In genomic region chr5:138366556-138367382, GRCh38 we compare ENCODE assay signal across 13 cellular contexts. TPM values are rescaled to one million over a fixed set of nuclear protein-coding genes. Genes with fewer than 3 reads are reported as not detected.
A peak's percentile ranks its signal among the peaks of the same experiment; 100 is the strongest.
DNase-seq lines count a peak whose midpoint lies in the region; ATAC-seq and TF ChIP-seq lines count a peak whose summit lies in the region.
"Had no signal": no experiment of that assay in that cellular context is flagged by ENCODE, and none has a peak within 500 bp of the region (broad histone marks: within the 10 kb centered on the region; RNA-seq: fewer than 3 reads in every experiment).

No MANE protein-coding gene starts in this region.

- peaks cover 37% of the 10 kb centered on the region for H3K4me1 Mint-ChIP-seq in stimulated activated memory B cell treated with anti-CD40 and anti-IgM and Interleukin-4, amounts not matched to agents 10 μg/mL and 1 μg/mL and 100 μg/mL, for 72 hours

- peaks cover 5% of the 10 kb centered on the region for H3K4me1 ChIP-seq in RWPE2 (ENCODE audit: insufficient read depth, poor library complexity, severe bottlenecking)
- H3K4me1 ChIP-seq in right atrium auricular region: peaks cover 0 to 58% of the 10 kb centered on the region in 2 donors

- H3K36me3 ChIP-seq in RWPE2 (ENCODE audit: low read depth) (no peaks in the 10 kb centered on the region), right atrium auricular region (no peaks in the 10 kb centered on the region), WERI-Rb-1 (no peaks in the 10 kb centered on the region; the same call in 1 of the 2 replicates)

- ATAC-seq in Right ventricle myocardium superior (ENCODE audit: poor library complexity): peak; percentile 46
- no peak for ATAC-seq in Right ventricle myocardium inferior
- peak; percentile 47; the same call in 2 of the 3 replicates for ATAC-seq in RWPE2 (ENCODE audit: low read depth)
- ATAC-seq in stimulated activated memory B cell treated with anti-CD40 and anti-IgM and Interleukin-4, amounts not matched to agents 10 μg/mL and 1 μg/mL and 100 μg/mL, for 72 hours: no peak
- no peak for ATAC-seq in HG02970 (IDR thresholded peaks at IDR 0.05; ENCODE audit: low FRiP score, unreplicated experiment)
- ATAC-seq: HCT116 had no signal

- peak overlapping the region; percentile 40 for H3K27ac Mint-ChIP-seq in stimulated activated memory B cell treated with anti-CD40 and anti-IgM and Interleukin-4, amounts not matched to agents 10 μg/mL and 1 μg/mL and 100 μg/mL, for 72 hours

- H3K27me3 Mint-ChIP-seq in stimulated activated memory B cell treated with anti-CD40 and anti-IgM and Interleukin-4, amounts not matched to agents 10 μg/mL and 1 μg/mL and 100 μg/mL, for 72 hours: no peaks in the 10 kb centered on the region

- H3K4me3 Mint-ChIP-seq in stimulated activated memory B cell treated with anti-CD40 and anti-IgM and Interleukin-4, amounts not matched to agents 10 μg/mL and 1 μg/mL and 100 μg/mL, for 72 hours: no peak overlapping the region

- DNase-seq in Right ventricle myocardium superior (no peak), Right ventricle myocardium inferior (ENCODE audit: missing footprints) (no peak), RWPE2 (ENCODE audit: low spot score) (no peak), right atrium auricular region (ENCODE audit: low spot score) (no peak), T-helper 1 cell (no peak), WERI-Rb-1 (no peak)
- DNase-seq: activated CD4-positive, CD25-positive, alpha-beta regulatory T cell; cerebellar nuclear complex; NCI-H2081; RPMI8226 had no signal

- no peak for TF ChIP-seq CTCF in RWPE2 (IDR thresholded peaks at IDR 0.05; ENCODE audit: poor library complexity, severe bottlenecking)
- no peak for TF ChIP-seq CTCF in right atrium auricular region (IDR thresholded peaks at IDR 0.05)
- no peak for TF ChIP-seq CTCF in WERI-Rb-1 (IDR thresholded peaks at IDR 0.05; ENCODE audit: low read depth, low read length)

- H3K36me3 Mint-ChIP-seq in stimulated activated memory B cell treated with anti-CD40 and anti-IgM and Interleukin-4, amounts not matched to agents 10 μg/mL and 1 μg/mL and 100 μg/mL, for 72 hours: peaks cover 7% of the 10 kb centered on the region

- H3K27me3 ChIP-seq in RWPE2 (ENCODE audit: insufficient read depth, poor library complexity, severe bottlenecking) (no peaks in the 10 kb centered on the region), right atrium auricular region (no peaks in the 10 kb centered on the region), WERI-Rb-1 (ENCODE audit: insufficient read depth, low read depth, severe bottlenecking) (no peaks in the 10 kb centered on the region)

- H3K27ac ChIP-seq in RWPE2 (ENCODE audit: poor library complexity, severe bottlenecking) (no peak overlapping the region), right atrium auricular region (peak overlapping the region; percentile 51 to 62), WERI-Rb-1 (no peak overlapping the region)

- no peak overlapping the region for H3K4me3 ChIP-seq in RWPE2 (ENCODE audit: severe bottlenecking)
- H3K4me3 ChIP-seq in right atrium auricular region: no peak overlapping the region
- H3K4me3 ChIP-seq in WERI-Rb-1 (ENCODE audit: low read depth, low read length): no peak overlapping the region

- intact Hi-C loops in Right ventricle myocardium superior (cut with DNase I): no loop called here
- intact Hi-C loops in Right ventricle myocardium inferior (cut with DNase I): no loop called here

- H3K9me3 Mint-ChIP-seq in stimulated activated memory B cell treated with anti-CD40 and anti-IgM and Interleukin-4, amounts not matched to agents 10 μg/mL and 1 μg/mL and 100 μg/mL, for 72 hours: no peaks in the 10 kb centered on the region

- H3K9me3 ChIP-seq in RWPE2 (ENCODE audit: severe bottlenecking) (no peaks in the 10 kb centered on the region), right atrium auricular region (no peaks in the 10 kb centered on the region), WERI-Rb-1 (ENCODE audit: severe bottlenecking) (no peaks in the 10 kb centered on the region)

RNA-seq across cellular contexts. Expression of gene KDM3B, which starts 14.3 kb away (rescaled TPM):
- 36.9 TPM for total RNA-seq in Right ventricle myocardium superior
- total RNA-seq in Right ventricle myocardium inferior: 36.3 TPM
- 10 to 100 TPM; 42.9 to 46.9 TPM for total RNA-seq in right atrium auricular region

RNA-seq across cellular contexts. Expression of gene FAM53C, which starts 28.7 kb away (rescaled TPM):
- 27.9 TPM for total RNA-seq in Right ventricle myocardium superior
- 30.8 TPM for total RNA-seq in Right ventricle myocardium inferior
- total RNA-seq in right atrium auricular region: 10 to 100 TPM; 18.6 to 21.4 TPM

RNA-seq across cellular contexts. Expression of gene CDC25C, which starts 35.2 kb away (rescaled TPM):
- total RNA-seq in Right ventricle myocardium superior (0.16 TPM), Right ventricle myocardium inferior (0.24 TPM), right atrium auricular region (under 1 TPM in 1 of 2 donors, not detected in 1; 0.30 TPM)

Comparison
In these comparisons a context has a peak if more than half of its experiments do, and no peak if none do; other contexts are left out.
1. ATAC-seq: peak in Right ventricle myocardium superior (single experiment) and RWPE2 (single experiment); none in Right ventricle myocardium inferior (single experiment), stimulated activated memory B cell treated with anti-CD40 and anti-IgM and Interleukin-4, amounts not matched to agents 10 μg/mL and 1 μg/mL and 100 μg/mL, for 72 hours (single experiment) and HG02970 (single experiment).
2. H3K27ac ChIP-seq: peak in right atrium auricular region (2 of 2); none in RWPE2 (single experiment) and WERI-Rb-1 (single experiment).